In genomic region chr3:177308911-177309310, GRCh38 we compare ENCODE assay signal across 29 cellular contexts.
"Had no signal": no experiment of that assay in that cellular context is flagged by ENCODE, and none has a peak within 500 bp of the region (broad histone marks: within the 10 kb centered on the region; RNA-seq: fewer than 3 reads in every experiment).

No MANE protein-coding gene starts in this region.

- H3K36me3 ChIP-seq: ovary, right lobe of liver, sigmoid colon, suprapubic skin, tibial artery, transverse colon, upper lobe of right lung, uterus had no signal

- H3K4me1 ChIP-seq: neural progenitor cell, parathyroid adenoma, psoas muscle, right lobe of liver, sigmoid colon, suprapubic skin, testis, tibial artery, upper lobe of right lung, uterus had no signal

- H3K27me3 Mint-ChIP-seq: progenitor cell of endocrine pancreas; stimulated activated memory B cell treated with anti-CD40 and anti-IgM and Interleukin-4, amounts not matched to agents 10 μg/mL and 1 μg/mL and 100 μg/mL, for 72 hours; stimulated activated naive CD8-positive, alpha-beta T cell treated with anti-CD3 and anti-CD28 coated beads, Interleukin-15, Interleukin-2, amounts not matched to agents 100 ng/mL and 50 ng/mL, for 24 hours; type B pancreatic cell had no signal

- DNase-seq: naive thymus-derived CD4-positive, alpha-beta T cell; natural killer cell; occipital lobe; ovary; posterior cingulate gyrus; psoas muscle; right cardiac atrium; right lobe of liver; sigmoid colon; small intestine; stimulated activated CD4-positive, alpha-beta T cell treated with anti-CD3 and anti-CD28 coated beads, Interleukin-15, amount 100 ng/mL, for 24 hours; stimulated activated CD4-positive, alpha-beta T cell treated with anti-CD3 and anti-CD28 coated beads, Interleukin-2, amount 100 ng/mL, for 24 hours; stimulated activated CD4-positive, alpha-beta T cell treated with anti-CD3 and anti-CD28 coated beads, Interleukin-2, amount 100 ng/mL, for 48 hours; stimulated activated CD4-positive, alpha-beta T cell treated with anti-CD3 and anti-CD28 coated beads, Interleukin-4, amount 100 ng/mL, for 24 hours; stimulated activated naive CD4-positive, alpha-beta T cell; substantia nigra; testis; tibial artery; transverse colon; upper lobe of right lung; uterus had no signal

- H3K4me1 Mint-ChIP-seq: natural killer cell, neural progenitor cell had no signal

- H3K79me2 ChIP-seq: parathyroid adenoma had no signal

- H3K36me3 Mint-ChIP-seq: stimulated activated memory B cell treated with anti-CD40 and anti-IgM and Interleukin-4, amounts not matched to agents 10 μg/mL and 1 μg/mL and 100 μg/mL, for 72 hours; type B pancreatic cell had no signal

- H3K27ac Mint-ChIP-seq: naive thymus-derived CD4-positive, alpha-beta T cell; natural killer cell; neural progenitor cell; progenitor cell of endocrine pancreas; stimulated activated memory B cell treated with anti-CD40 and anti-IgM and Interleukin-4, amounts not matched to agents 10 μg/mL and 1 μg/mL and 100 μg/mL, for 72 hours; stimulated activated naive CD8-positive, alpha-beta T cell treated with anti-CD3 and anti-CD28 coated beads, Interleukin-15, Interleukin-2, amounts not matched to agents 100 ng/mL and 50 ng/mL, for 24 hours; type B pancreatic cell had no signal

- ATAC-seq: naive thymus-derived CD4-positive, alpha-beta T cell; natural killer cell; psoas muscle; right cardiac atrium; right lobe of liver; stimulated activated memory B cell treated with anti-CD40 and anti-IgM and Interleukin-4, amounts not matched to agents 10 μg/mL and 1 μg/mL and 100 μg/mL, for 72 hours; upper lobe of right lung had no signal

- H3K4me3 Mint-ChIP-seq: naive thymus-derived CD4-positive, alpha-beta T cell; natural killer cell; nephron; neural progenitor cell; stimulated activated memory B cell treated with anti-CD40 and anti-IgM and Interleukin-4, amounts not matched to agents 10 μg/mL and 1 μg/mL and 100 μg/mL, for 72 hours; stimulated activated naive CD8-positive, alpha-beta T cell treated with anti-CD3 and anti-CD28 coated beads, Interleukin-15, Interleukin-2, amounts not matched to agents 100 ng/mL and 50 ng/mL, for 24 hours; type B pancreatic cell had no signal

- H3K27ac ChIP-seq: neural progenitor cell, ovary, parathyroid adenoma, psoas muscle, right lobe of liver, sigmoid colon, suprapubic skin, testis, tibial artery, transverse colon, upper lobe of right lung, uterus had no signal

- H3K4me2 ChIP-seq: neural progenitor cell had no signal

- H3K9ac ChIP-seq: neural progenitor cell, parathyroid adenoma had no signal

- H3K4me3 ChIP-seq: neural progenitor cell, ovary, psoas muscle, right lobe of liver, sigmoid colon, suprapubic skin, testis, tibial artery, transverse colon, upper lobe of right lung, uterus had no signal

- H2AFZ ChIP-seq: neural progenitor cell, parathyroid adenoma had no signal

- H3K9me3 ChIP-seq: ovary, psoas muscle, right lobe of liver, sigmoid colon, testis, upper lobe of right lung, uterus had no signal

- H3K27me3 ChIP-seq: neural progenitor cell, ovary, right lobe of liver, sigmoid colon, suprapubic skin, testis, tibial artery, transverse colon, upper lobe of right lung, uterus had no signal
